8 cellular contexts compared by ENCODE assay signal in genomic region chr3:195542261-195542660, GRCh38. TPM values are rescaled to one million over a fixed set of nuclear protein-coding genes. Genes with fewer than 3 reads are reported as not detected.
DNase-seq lines count a peak whose midpoint lies in the region; ATAC-seq and TF ChIP-seq lines count a peak whose summit lies in the region.

No MANE protein-coding gene starts in this region.

- peak; percentile 22 for ATAC-seq in GM18867 (IDR thresholded peaks at IDR 0.05; ENCODE audit: unreplicated experiment)
- ATAC-seq in SK-N-SH treated with all-trans-retinoic acid at 6 μM for 48 hours = peak; percentile 11; the same call in 2 of the 3 replicates
- ATAC-seq in GM21526 (IDR thresholded peaks at IDR 0.05; ENCODE audit: low FRiP score, unreplicated experiment) = no peak
- ATAC-seq in GM21723 (IDR thresholded peaks at IDR 0.05; ENCODE audit: unreplicated experiment) = no peak

- no peak overlapping the region for H3K27ac ChIP-seq in AG04450 (ENCODE audit: low read depth, low read length)

- peaks cover 2% of the 10 kb centered on the region for H3K27me3 ChIP-seq in AG04450 (ENCODE audit: control insufficient read depth, insufficient read depth, low read length)

- no peak for TF ChIP-seq CTCF in AG04450 (IDR thresholded peaks at IDR 0.05; ENCODE audit: low read depth, low read length)
- TF ChIP-seq CTCF in fibroblast of the aortic adventitia (IDR thresholded peaks at IDR 0.05; ENCODE audit: insufficient read depth, low read length) = no peak
- no peak for TF ChIP-seq CTCF in retinal pigment epithelial cell (conservative IDR thresholded peaks at IDR 0.05; ENCODE audit: low read depth, low read length)

- H3K9me3 ChIP-seq in AG04450 (ENCODE audit: control insufficient read depth, insufficient read depth, low read length) = no peaks in the 10 kb centered on the region; the same call in 1 of the 2 replicates

- DNase-seq in AG04450 (ENCODE audit: low read depth, low spot score) (no peak), fibroblast of the aortic adventitia (ENCODE audit: low read depth) (peak; percentile 22), retinal pigment epithelial cell (ENCODE audit: low read depth) (no peak), HCEC 1CT (no peak)

- H3K4me3 ChIP-seq in AG04450 (ENCODE audit: low read depth, low read length) = peak overlapping the region; percentile 91
- H3K4me3 ChIP-seq in fibroblast of the aortic adventitia (ENCODE audit: low read depth, low read length) = peak overlapping the region; percentile 73
- H3K4me3 ChIP-seq in retinal pigment epithelial cell (ENCODE audit: low read length) = peak overlapping the region; percentile 79

- POLR2A ChIA-PET in AG04450 (lab: Yijun Ruan, JAX) = interaction anchor here (0.6 to 2.5 kb wide), 6 partner anchors 47 to 856 kb away, joined by 3 to 15 read pairs (median 4); partner anchors contain the start of genes ACAP2, FAM43A and XXYLT1

- CTCF ChIA-PET in AG04450 (lab: Charles Lee) = interaction anchor here (0.8 to 2.6 kb wide), 6 partner anchors 20 to 860 kb away, joined by 3 to 16 read pairs (median 4); partner anchors contain the start of gene XXYLT1

TF ChIP-seq in SK-N-SH treated with all-trans-retinoic acid at 6 μM for 48 hours, 23 proteins besides CTCF, POLR2A, EP300 and RAD21:
- no peak for TF ChIP-seq RARB (CRISPR knock-in tag; IDR thresholded peaks at IDR 0.05)
- no peak for TF ChIP-seq ZFP3 (CRISPR knock-in tag; IDR thresholded peaks at IDR 0.05)
- no peak for TF ChIP-seq TCF4 (CRISPR knock-in tag; IDR thresholded peaks at IDR 0.05; ENCODE audit: borderline replicate concordance)
- TF ChIP-seq ZFP30 (CRISPR knock-in tag; IDR thresholded peaks at IDR 0.05) = no peak
- TF ChIP-seq PPARA (CRISPR knock-in tag; IDR thresholded peaks at IDR 0.05; ENCODE audit: borderline replicate concordance) = no peak
- no peak for TF ChIP-seq POU6F1 (CRISPR knock-in tag; IDR thresholded peaks at IDR 0.05; ENCODE audit: borderline replicate concordance, low read depth)
- TF ChIP-seq PATZ1 (CRISPR knock-in tag; IDR thresholded peaks at IDR 0.05; ENCODE audit: borderline replicate concordance) = no peak
- no peak for TF ChIP-seq ARNTL (CRISPR knock-in tag; IDR thresholded peaks at IDR 0.05; ENCODE audit: borderline replicate concordance, low read depth)
- TF ChIP-seq CSRNP3 (CRISPR knock-in tag; IDR thresholded peaks at IDR 0.05) = no peak
- TF ChIP-seq ESRRG (CRISPR knock-in tag; IDR thresholded peaks at IDR 0.05) = no peak

RNA-seq across cellular contexts. Expression of gene PPP1R2, which starts 0.9 kb away (rescaled TPM):
- polyA plus RNA-seq in AG04450 (2011; rRNA removed) = 84.3 and 92.0 TPM in 2 replicates
- polyA minus RNA-seq in AG04450 (2011; rRNA and poly(A)+ RNA removed) = 71.0 and 85.3 TPM in 2 replicates
- total RNA-seq in fibroblast of the aortic adventitia (ENCODE audit: low replicate concordance) = 60.1 and 126 TPM in 2 replicates

RNA-seq across cellular contexts. Expression of gene APOD, which starts 41.5 kb away (rescaled TPM):
- polyA plus RNA-seq in AG04450 (2011; rRNA removed) = 0.41 and 0.56 TPM in 2 replicates
- not detected in 2 replicates for polyA minus RNA-seq in AG04450 (2011; rRNA and poly(A)+ RNA removed)
- total RNA-seq in fibroblast of the aortic adventitia (ENCODE audit: low replicate concordance) = 2.9 and 33.3 TPM in 2 replicates

Comparison
In these comparisons a context has a peak if more than half of its experiments do, and no peak if none do; other contexts are left out.
1. ATAC-seq: peak in GM18867 (single experiment) and SK-N-SH treated with all-trans-retinoic acid at 6 μM for 48 hours (single experiment); none in GM21526 (single experiment) and GM21723 (single experiment).
2. Peak in every context shown above with its lines, with median percentiles within 50 percentile points of each other: H3K4me3 ChIP-seq.